In the genomic region with DNA sequence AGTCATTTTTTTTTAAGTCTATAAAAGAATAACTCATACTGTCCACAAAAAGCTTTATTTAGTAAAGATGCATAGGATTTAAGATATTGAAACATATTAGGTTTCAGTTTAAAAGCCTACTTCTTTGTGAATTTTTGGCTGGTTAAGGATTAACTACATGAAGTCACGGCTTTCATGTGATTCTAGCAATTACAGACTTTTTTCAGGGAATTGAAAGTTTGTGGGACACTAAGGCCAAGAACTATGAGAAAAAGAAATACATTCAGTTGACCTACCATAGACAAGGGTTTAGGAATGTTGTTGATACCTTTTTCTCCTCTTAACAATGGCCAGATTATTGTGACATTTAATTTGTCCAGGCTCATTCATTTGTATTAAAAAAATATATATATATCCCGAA, we compare ENCODE assay signal across 30 cellular contexts.
"Had no signal": no experiment of that assay in that cellular context is flagged by ENCODE, and none has a peak within 500 bp of the region (broad histone marks: within the 10 kb centered on the region; RNA-seq: fewer than 3 reads in every experiment).

No MANE protein-coding gene starts in this region.

- H3K9me3 ChIP-seq: esophagus muscularis mucosa, ovary, right atrium auricular region, sigmoid colon, stomach, thoracic aorta, tibial nerve, upper lobe of left lung had no signal

- H3K9me3 Mint-ChIP-seq: endodermal cell, memory B cell, nephron progenitor cell had no signal

- H3K27ac Mint-ChIP-seq: endodermal cell; immature natural killer cell; memory B cell; naive thymus-derived CD8-positive, alpha-beta T cell; nephron progenitor cell; stimulated activated effector memory CD8-positive, alpha-beta T cell treated with anti-CD3 and anti-CD28 coated beads, Interleukin-12 subunit alpha, Interleukin-12 subunit beta, amount 100 ng/mL, for 72 hours had no signal

- H3K4me3 ChIP-seq: esophagus muscularis mucosa, lung, ovary, right atrium auricular region, sigmoid colon, stomach, thoracic aorta, tibial nerve, upper lobe of left lung had no signal

- H3K36me3 Mint-ChIP-seq: immature natural killer cell; memory B cell; naive thymus-derived CD8-positive, alpha-beta T cell; stimulated activated effector memory CD8-positive, alpha-beta T cell treated with anti-CD3 and anti-CD28 coated beads, Interleukin-12 subunit alpha, Interleukin-12 subunit beta, amount 100 ng/mL, for 72 hours had no signal

- H3K36me3 ChIP-seq: ovary, right atrium auricular region, tibial nerve had no signal

- H3K27me3 Mint-ChIP-seq: progenitor cell of endocrine pancreas had no signal

- H3K27me3 ChIP-seq: esophagus muscularis mucosa, foreskin keratinocyte, ovary, right atrium auricular region, sigmoid colon, stomach, tibial nerve, upper lobe of left lung had no signal

- H3K27ac ChIP-seq: epithelial cell of prostate, foreskin keratinocyte, ovary, right atrium auricular region, stomach, thoracic aorta, tibial nerve, upper lobe of left lung had no signal

- H3K4me3 Mint-ChIP-seq: endodermal cell; immature natural killer cell; memory B cell; naive thymus-derived CD8-positive, alpha-beta T cell; nephron progenitor cell; stimulated activated effector memory CD8-positive, alpha-beta T cell treated with anti-CD3 and anti-CD28 coated beads, Interleukin-12 subunit alpha, Interleukin-12 subunit beta, amount 100 ng/mL, for 72 hours had no signal

- H3K4me1 Mint-ChIP-seq: memory B cell; naive thymus-derived CD8-positive, alpha-beta T cell; stimulated activated effector memory CD8-positive, alpha-beta T cell treated with anti-CD3 and anti-CD28 coated beads, Interleukin-12 subunit alpha, Interleukin-12 subunit beta, amount 100 ng/mL, for 72 hours had no signal

- DNase-seq: caudate nucleus; cerebellar nuclear complex; effector CD8-positive, alpha-beta T cell; endodermal cell; foreskin keratinocyte; glutamatergic neuron; hypothalamus; immature natural killer cell; islet precursor cell; kidney glomerular epithelial cell; left colon; naive thymus-derived CD8-positive, alpha-beta T cell; nephron progenitor cell; occipital lobe; ovary; sigmoid colon; stimulated activated CD4-positive, alpha-beta T cell treated with anti-CD3 and anti-CD28 coated beads, Interleukin-2, amount 100 ng/mL, for 24 hours; stimulated activated CD4-positive, alpha-beta T cell treated with anti-CD3 and anti-CD28 coated beads, Interleukin-4, amount 100 ng/mL, for 24 hours; stimulated activated naive CD4-positive, alpha-beta T cell treated with Interleukin-2 at 50 U/mL for 16 hours; stomach; upper lobe of left lung had no signal
